Comparison of ENCODE assay signal across 8 cellular contexts in genomic region chr19:45117167-45117594, GRCh38. TPM values are rescaled to one million over a fixed set of nuclear protein-coding genes. Genes with fewer than 3 reads are reported as not detected.
DNase-seq lines count a peak whose midpoint lies in the region; TF ChIP-seq lines count a peak whose summit lies in the region.

No MANE protein-coding gene starts in this region.

- H3K27ac Mint-ChIP-seq in endodermal cell (peak overlapping the region; percentile 44), osteocyte (ENCODE audit: unreplicated experiment) (no peak overlapping the region)

- WGBS in endodermal cell (ENCODE audit: insufficient coverage in 1 of 2, insufficient read length in 1 of 2), 2 experiments, result 73 to 82% methylated on average over 10 to 16 of the region's 16 CpGs

- H4K20me1 ChIP-seq in Karpas-422 (ENCODE audit: insufficient read depth, low read depth, low read length), result peaks cover 32% of the 10 kb centered on the region; the same call in 1 of the 2 replicates

- TF ChIP-seq CTCF in WERI-Rb-1 (IDR thresholded peaks at IDR 0.05; ENCODE audit: low read depth, low read length) (no peak), endodermal cell (conservative IDR thresholded peaks at IDR 0.05) (no peak), osteocyte (IDR thresholded peaks at IDR 0.05) (no peak)

- H3K4me3 ChIP-seq in Karpas-422 (ENCODE audit: low read length) (no peak overlapping the region), WERI-Rb-1 (ENCODE audit: low read depth, low read length) (no peak overlapping the region), endodermal cell (ENCODE audit: low read length) (no peak overlapping the region)

- H3K36me3 ChIP-seq in Karpas-422 (ENCODE audit: insufficient read depth, low read length) (no peaks in the 10 kb centered on the region), WERI-Rb-1 (no peaks in the 10 kb centered on the region; the same call in none of the 2 replicates), endodermal cell (ENCODE audit: control insufficient read depth, insufficient read depth, low read length) (no peaks in the 10 kb centered on the region)

- H3K79me2 ChIP-seq in Karpas-422 (ENCODE audit: low read length), result peaks cover 88% of the 10 kb centered on the region

- H3K36me3 Mint-ChIP-seq in endodermal cell (ENCODE audit: low read depth) (peaks cover 5% of the 10 kb centered on the region), osteocyte (ENCODE audit: unreplicated experiment) (no peaks in the 10 kb centered on the region)

- peak; percentile 54 for DNase-seq in DMS153 (lab: John Stamatoyannopoulos, UW)
- peak; percentile 49 for DNase-seq in Karpas-422
- DNase-seq in WERI-Rb-1, result peak; percentile 78
- peak; percentile 68 for DNase-seq in endodermal cell
- peak in 5 of 6 experiments; percentile 11 to 33 (median 16) for DNase-seq in stimulated activated naive CD4-positive, alpha-beta T cell (lab: John Stamatoyannopoulos, UW)
- DNase-seq in substantia nigra (lab: John Stamatoyannopoulos, UW), result no peak
- DNase-seq in AG08395 (ENCODE audit: low spot score), result no peak
- DNase-seq in osteocyte (ENCODE audit: extremely low spot score, unreplicated experiment), result no peak

- no peaks in the 10 kb centered on the region for H3K9me2 ChIP-seq in Karpas-422 (replicated peaks; ENCODE audit: insufficient read depth, low read length)

- no peaks in the 10 kb centered on the region for H3K9me3 Mint-ChIP-seq in endodermal cell
- no peaks in the 10 kb centered on the region for H3K9me3 Mint-ChIP-seq in osteocyte (ENCODE audit: unreplicated experiment)

- H3K4me2 ChIP-seq in Karpas-422 (ENCODE audit: low read depth, low read length, poor library complexity, severe bottlenecking), result no peak overlapping the region

- H3K4me1 Mint-ChIP-seq in endodermal cell (peaks cover 23% of the 10 kb centered on the region), osteocyte (ENCODE audit: unreplicated experiment) (peaks cover 14% of the 10 kb centered on the region)

- no peaks in the 10 kb centered on the region for H3K27me3 ChIP-seq in Karpas-422 (ENCODE audit: low read length)
- no peaks in the 10 kb centered on the region for H3K27me3 ChIP-seq in WERI-Rb-1 (ENCODE audit: insufficient read depth, low read depth, severe bottlenecking)
- no peaks in the 10 kb centered on the region for H3K27me3 ChIP-seq in endodermal cell (ENCODE audit: control insufficient read depth, insufficient read depth, low read length, poor library complexity, severe bottlenecking)

- H3K4me3 Mint-ChIP-seq in endodermal cell (no peak overlapping the region), osteocyte (ENCODE audit: unreplicated experiment) (no peak overlapping the region)

- H3K9me3 ChIP-seq in Karpas-422 (ENCODE audit: low read length), result no peaks in the 10 kb centered on the region
- H3K9me3 ChIP-seq in WERI-Rb-1 (ENCODE audit: severe bottlenecking), result no peaks in the 10 kb centered on the region
- no peaks in the 10 kb centered on the region for H3K9me3 ChIP-seq in endodermal cell (ENCODE audit: control insufficient read depth, low read length)

- H3K9ac ChIP-seq in Karpas-422 (ENCODE audit: low read length) (no peak overlapping the region), endodermal cell (ENCODE audit: extremely low read depth, low read length, poor library complexity, severe bottlenecking) (no peak overlapping the region)

- H2AFZ ChIP-seq in Karpas-422 (ENCODE audit: low read length), result no peak overlapping the region

- H3K4me1 ChIP-seq in Karpas-422 (ENCODE audit: low read length), result peaks cover 39% of the 10 kb centered on the region
- peaks cover 5% of the 10 kb centered on the region for H3K4me1 ChIP-seq in endodermal cell (ENCODE audit: control insufficient read depth, insufficient read depth, low read length)

- no peak overlapping the region for H3K27ac ChIP-seq in Karpas-422 (ENCODE audit: low read length)
- H3K27ac ChIP-seq in WERI-Rb-1, result peak overlapping the region; percentile 45; the same call in 1 of the 2 replicates
- H3K27ac ChIP-seq in endodermal cell (ENCODE audit: low read depth, low read length), result no peak overlapping the region
- H3K27ac ChIP-seq in substantia nigra (ENCODE audit: low read depth, low read length, poor library complexity, severe bottlenecking), result no peak overlapping the region

- H3K27me3 Mint-ChIP-seq in endodermal cell (ENCODE audit: insufficient read depth) (no peaks in the 10 kb centered on the region), osteocyte (ENCODE audit: unreplicated experiment) (no peaks in the 10 kb centered on the region)

RNA-seq across cellular contexts. Expression of gene PPP1R37, which starts 24.2 kb away (rescaled TPM):
- 8.0 and 21.0 TPM in 2 replicates for total RNA-seq in Karpas-422 (2014; rRNA removed; shearing (Covaris generic); ENCODE audit: low replicate concordance)
- total RNA-seq in endodermal cell, result 10 to 100 TPM; 23.6 to 32.5 TPM
- polyA plus RNA-seq in endodermal cell (2013, experiment 1 of 2), result 22.4 TPM
- 20.6 TPM for polyA plus RNA-seq in endodermal cell (2013, experiment 2 of 2)
- total RNA-seq in osteocyte, result 34.8 and 35.4 TPM in 2 replicates

RNA-seq across cellular contexts. Expression of gene GEMIN7, which starts 38.1 kb away (rescaled TPM):
- 85.2 and 91.1 TPM in 2 replicates for total RNA-seq in Karpas-422 (2014; rRNA removed; shearing (Covaris generic); ENCODE audit: low replicate concordance)
- total RNA-seq in endodermal cell, result 10 to 100 TPM; 56.3 to 56.6 TPM
- 36.7 TPM for polyA plus RNA-seq in endodermal cell (2013, experiment 1 of 2)
- 36.0 TPM for polyA plus RNA-seq in endodermal cell (2013, experiment 2 of 2)
- 19.3 and 25.8 TPM in 2 replicates for total RNA-seq in osteocyte

RNA-seq across cellular contexts. Expression of gene ZNF296, which starts 40.9 kb away (rescaled TPM):
- total RNA-seq in Karpas-422 (2014; rRNA removed; shearing (Covaris generic); ENCODE audit: low replicate concordance), result 3.9 and 4.7 TPM in 2 replicates
- total RNA-seq in endodermal cell (1 to 10 TPM; 2.1 to 8.5 TPM), osteocyte (0.68 and 0.70 TPM in 2 replicates)
- polyA plus RNA-seq in endodermal cell (2013, experiment 1 of 2), result 1.2 TPM
- polyA plus RNA-seq in endodermal cell (2013, experiment 2 of 2), result 1.1 TPM

RNA-seq across cellular contexts. Expression of gene NKPD1, which starts 43.6 kb away (rescaled TPM):
- 1.2 TPM in 1 of 2 replicates, not detected in the other for total RNA-seq in Karpas-422 (2014; rRNA removed; shearing (Covaris generic); ENCODE audit: low replicate concordance)
- total RNA-seq in endodermal cell (under 1 TPM; 0.15 to 0.22 TPM), osteocyte (0.18 and 0.35 TPM in 2 replicates)
- 0.25 TPM for polyA plus RNA-seq in endodermal cell (2013, experiment 1 of 2)
- polyA plus RNA-seq in endodermal cell (2013, experiment 2 of 2), result 0.21 TPM

Comparison
In these comparisons a context has a peak if more than half of its experiments do, and no peak if none do; other contexts are left out.
1. DNase-seq: peak in DMS153 (single experiment), Karpas-422 (single experiment), WERI-Rb-1 (single experiment), endodermal cell (single experiment) and stimulated activated naive CD4-positive, alpha-beta T cell (5 of 6); none in substantia nigra (0 of 49), AG08395 (single experiment) and osteocyte (single experiment).